1 cellular context compared by ENCODE assay signal in genomic region chr16:74368002-74368979, GRCh38.
A peak's percentile ranks its signal among the peaks of the same experiment; 100 is the strongest.
TF ChIP-seq lines count a peak whose summit lies in the region.
"Not testable (repeated sequence)": the region's sequence is repeated elsewhere in the genome, so short reads cannot be mapped to it uniquely, and the experiment has no call there.

No MANE protein-coding gene starts in this region.

TF ChIP-seq in HepG2, 621 proteins besides CTCF, POLR2A, EP300 and RAD21 (continued from another document and continues in another):
- TF ChIP-seq ZNF687 (CRISPR knock-in tag; IDR thresholded peaks at IDR 0.05): peak; percentile 80
- peak; percentile 14; the same call in 1 of the 2 replicates for TF ChIP-seq ZNF580 (CRISPR knock-in tag; IDR thresholded peaks at IDR 0.05; ENCODE audit: borderline replicate concordance, low read depth)
- TF ChIP-seq ZNF274 (CRISPR knock-in tag; IDR thresholded peaks at IDR 0.05): peak; percentile 21; the same call in 1 of the 2 replicates
- TF ChIP-seq HOXA3 (CRISPR knock-in tag; IDR thresholded peaks at IDR 0.05): peak; percentile 89; the same call in 1 of the 2 replicates
- 0 out of 2 replicates have a peak, but pooled peaks have one; percentile 52 for TF ChIP-seq KIAA2018 (CRISPR knock-in tag; IDR thresholded peaks at IDR 0.05; ENCODE audit: borderline replicate concordance)
- TF ChIP-seq SALL1 (CRISPR knock-in tag; IDR thresholded peaks at IDR 0.05): peak; percentile 58; the same call in 1 of the 2 replicates
- TF ChIP-seq HNF1B (CRISPR knock-in tag; IDR thresholded peaks at IDR 0.05): 0 out of 2 replicates have a peak, but pooled peaks have one; percentile 2
- TF ChIP-seq KDM5A (IDR thresholded peaks at IDR 0.05; ENCODE audit: borderline replicate concordance, low read length): peak; percentile 60; the same call in 1 of the 2 replicates
- peak; percentile 81; the same call in 1 of the 2 replicates for TF ChIP-seq ZNF441 (CRISPR knock-in tag; IDR thresholded peaks at IDR 0.05; ENCODE audit: borderline replicate concordance)
- peak; percentile 91 for TF ChIP-seq GABPB1 (CRISPR knock-in tag; IDR thresholded peaks at IDR 0.05)
- TF ChIP-seq HNRNPK (IDR thresholded peaks at IDR 0.05; ENCODE audit: low read depth, low read length, poor library complexity, severe bottlenecking): peak; percentile 73
- 0 out of 2 replicates have a peak, but pooled peaks have one; percentile 42 for TF ChIP-seq MAF1 (CRISPR knock-in tag; IDR thresholded peaks at IDR 0.05; ENCODE audit: borderline replicate concordance)
- TF ChIP-seq HMGXB4 (CRISPR knock-in tag; IDR thresholded peaks at IDR 0.05; ENCODE audit: borderline replicate concordance in 1 of 2, low read depth in 1 of 2): peak; percentile 47 to 80; a peak in 3 of 4 replicates
- peak; percentile 82 for TF ChIP-seq RBFOX2 (IDR thresholded peaks at IDR 0.05; ENCODE audit: low read depth, low read length)
- TF ChIP-seq RXRB (CRISPR knock-in tag; IDR thresholded peaks at IDR 0.05; ENCODE audit: borderline replicate concordance): peak; percentile 23; the same call in 1 of the 2 replicates
- peak; percentile 61; the same call in 1 of the 2 replicates for TF ChIP-seq ZBTB10 (CRISPR knock-in tag; IDR thresholded peaks at IDR 0.05; ENCODE audit: borderline replicate concordance)
- peak; percentile 94 for TF ChIP-seq GMEB1 (CRISPR knock-in tag; IDR thresholded peaks at IDR 0.05; ENCODE audit: borderline replicate concordance)
- peak; percentile 74; the same call in 1 of the 2 replicates for TF ChIP-seq CREB1 (IDR thresholded peaks at IDR 0.05)
- not testable (repeated sequence) for TF ChIP-seq CREB1 (CRISPR knock-in tag; IDR thresholded peaks at IDR 0.05)
- TF ChIP-seq NR2F1 (CRISPR knock-in tag; IDR thresholded peaks at IDR 0.05): peak in 1 of 2 experiments; percentile 12; a peak in 1 of 4 replicates
- TF ChIP-seq ZNF414 (CRISPR knock-in tag; IDR thresholded peaks at IDR 0.05): peak; percentile 37; the same call in 1 of the 2 replicates
- TF ChIP-seq PAXIP1 (CRISPR knock-in tag; conservative IDR thresholded peaks at IDR 0.05): peak; percentile 25; the same call in 1 of the 2 replicates
- peak; percentile 95 for TF ChIP-seq MYC (CRISPR knock-in tag; IDR thresholded peaks at IDR 0.05; ENCODE audit: borderline replicate concordance)
